Comparison of ENCODE assay signal across 8 cellular contexts in genomic region chr1:16728243-16728949, GRCh38. TPM values are rescaled to one million over a fixed set of nuclear protein-coding genes. Genes with fewer than 3 reads are reported as not detected.
A peak's percentile ranks its signal among the peaks of the same experiment; 100 is the strongest.
DNase-seq lines count a peak whose midpoint lies in the region; ATAC-seq and TF ChIP-seq lines count a peak whose summit lies in the region.
"Not testable (repeated sequence)": the region's sequence is repeated elsewhere in the genome, so short reads cannot be mapped to it uniquely, and the experiment has no call there.

No MANE protein-coding gene starts in this region.

- H3K36me3 ChIP-seq in transverse colon = not testable (repeated sequence)

- not testable (repeated sequence) for H3K36me3 Mint-ChIP-seq in activated B cell treated with CpG ODN at 0.5 μM for 24 hours (ENCODE audit: low read depth); activated naive CD4-positive, alpha-beta T cell treated with anti-CD3 and anti-CD28 coated beads, Interleukin-2, amount 50 U/mL, for 72 hours; memory B cell

- H3K4me3 Mint-ChIP-seq in activated B cell treated with CpG ODN at 0.5 μM for 24 hours, memory B cell: not testable (repeated sequence)

- H3K9me3 Mint-ChIP-seq in activated B cell treated with CpG ODN at 0.5 μM for 24 hours; activated naive CD4-positive, alpha-beta T cell treated with anti-CD3 and anti-CD28 coated beads, Interleukin-2, amount 50 U/mL, for 72 hours; memory B cell: not testable (repeated sequence)

- H3K27me3 ChIP-seq in transverse colon = peaks cover 25% of the 10 kb centered on the region

- not testable (repeated sequence) for H3K27ac ChIP-seq in transverse colon

- not testable (repeated sequence) for H3K4me1 Mint-ChIP-seq in activated B cell treated with CpG ODN at 0.5 μM for 24 hours, memory B cell

- TF ChIP-seq EP300 in transverse colon (IDR thresholded peaks at IDR 0.05; ENCODE audit: low read depth) = not testable (repeated sequence)

- ATAC-seq in GM21447 (IDR thresholded peaks at IDR 0.05; ENCODE audit: unreplicated experiment) = peak; percentile 56
- peak; percentile 63 for ATAC-seq in HG02852 (IDR thresholded peaks at IDR 0.05; ENCODE audit: unreplicated experiment)
- ATAC-seq in HG03575 (IDR thresholded peaks at IDR 0.05; ENCODE audit: extremely low read depth, insufficient number of reproducible peaks, low FRiP score, unreplicated experiment) = peak; percentile 58
- peak; percentile 72 for ATAC-seq in activated B cell treated with CpG ODN at 0.5 μM for 24 hours (ENCODE audit: low read depth)
- peak; percentile 49 to 54 for ATAC-seq in activated naive CD4-positive, alpha-beta T cell treated with anti-CD3 and anti-CD28 coated beads, Interleukin-2, amount 50 U/mL, for 72 hours
- ATAC-seq in memory B cell (ENCODE audit: low read depth) = peak; percentile 75

- intact Hi-C loops in activated B cell treated with CpG ODN at 0.5 μM for 24 hours (cut with micrococcal nuclease); transverse colon (cut with DNase I; ENCODE audit: low total_unique reads): not testable (repeated sequence)

- not testable (repeated sequence) for H3K4me3 ChIP-seq in GM12865 (ENCODE audit: low read depth, low read length); transverse colon

- DNase-seq in GM12865 (ENCODE audit: low read depth) = peak; percentile 69
- DNase-seq in activated B cell treated with CpG ODN at 0.5 μM for 24 hours = not testable (repeated sequence)
- DNase-seq in activated naive CD4-positive, alpha-beta T cell treated with anti-CD3 and anti-CD28 coated beads, Interleukin-2, amount 50 U/mL, for 72 hours (ENCODE audit: low spot score in 2 of 2) = peak in 1 of 2 donors; percentile 23
- peak in 1 of 2 donors; percentile 18 for DNase-seq in memory B cell (ENCODE audit: low spot score in 2 of 2)
- DNase-seq in transverse colon = peak; percentile 6

- CTCF ChIA-PET in activated B cell treated with CpG ODN at 0.5 μM for 24 hours (lab: Charles Lee) = not testable (repeated sequence)

- not testable (repeated sequence) for TF ChIP-seq POLR2A in transverse colon (IDR thresholded peaks at IDR 0.05)

- H3K27me3 Mint-ChIP-seq in activated B cell treated with CpG ODN at 0.5 μM for 24 hours, memory B cell: not testable (repeated sequence)

- H3K4me1 ChIP-seq in transverse colon = not testable (repeated sequence)

- POLR2A ChIA-PET in activated B cell treated with CpG ODN at 0.5 μM for 24 hours (lab: Charles Lee) = not testable (repeated sequence)

- H3K27ac Mint-ChIP-seq in activated B cell treated with CpG ODN at 0.5 μM for 24 hours; activated naive CD4-positive, alpha-beta T cell treated with anti-CD3 and anti-CD28 coated beads, Interleukin-2, amount 50 U/mL, for 72 hours; memory B cell: not testable (repeated sequence)

- TF ChIP-seq CTCF in GM12865 (IDR thresholded peaks at IDR 0.05; ENCODE audit: insufficient read depth, low read depth, low read length, missing control alignments); activated B cell treated with CpG ODN at 0.5 μM for 24 hours (IDR thresholded peaks at IDR 0.05); transverse colon (IDR thresholded peaks at IDR 0.05): not testable (repeated sequence)

- H3K9me3 ChIP-seq in transverse colon = not testable (repeated sequence)

- WGBS in transverse colon (ENCODE audit: low coverage in 1 of 2), 2 donors = 64 to 79% methylated on average over 18 to 20 of the region's 24 CpGs

- in situ Hi-C loops in transverse colon (cut with MboI; ENCODE audit: low pct_ligation_motif_present in 1 of 4, low pct_unique_long_range_greater_than_20kb in 1 of 4, low sequenced_read_pairs in 3 of 4) = loop anchor here in 1 of 4 donors (10.0 kb wide), 3 partner anchors 94 to 196 kb away; partner anchors contain the start of gene CROCC

RNA-seq across cellular contexts. Expression of gene RNU1-4, which starts 11.9 kb away (rescaled TPM):
- total RNA-seq in activated B cell treated with CpG ODN at 0.5 μM for 24 hours (3,526 and 4,195 TPM in 2 replicates), transverse colon (under 1 TPM in 3 of 4 donors, not detected in 1; under 0.01 TPM)
- 1,000 to 10,000 TPM; 1,082 to 1,722 TPM for total RNA-seq in activated naive CD4-positive, alpha-beta T cell treated with anti-CD3 and anti-CD28 coated beads, Interleukin-2, amount 50 U/mL, for 72 hours

Comparison
In these comparisons a context has a peak if more than half of its experiments do, and no peak if none do; other contexts are left out.
1. RNA of gene RNU1-4, which starts 11.9 kb away (total RNA-seq): 3,526 to 4,195 TPM in activated B cell treated with CpG ODN at 0.5 μM for 24 hours and 1,082 to 1,722 TPM in activated naive CD4-positive, alpha-beta T cell treated with anti-CD3 and anti-CD28 coated beads, Interleukin-2, amount 50 U/mL, for 72 hours; under 0.01 TPM in transverse colon; every median in the first group is over 1,000 times any median in the second.
2. Peak in every context shown above with its lines, with median percentiles within 50 percentile points of each other: ATAC-seq.